Comparison of ENCODE assay signal across 1 cellular context in genomic region chr1:154411525-154411924, GRCh38.
TF ChIP-seq lines count a peak whose summit lies in the region.

No MANE protein-coding gene starts in this region.

TF ChIP-seq in HepG2, 621 proteins besides CTCF, POLR2A, EP300 and RAD21:
- no peak for TF ChIP-seq ZNF124 (CRISPR knock-in tag; IDR thresholded peaks at IDR 0.05)
- TF ChIP-seq ZNF770 (CRISPR knock-in tag; IDR thresholded peaks at IDR 0.05): 0 out of 2 replicates have a peak, but pooled peaks have one; percentile 16
TF ChIP-seq in HepG2: peak in this region for 1.
